1 cellular context compared by ENCODE assay signal in genomic region chr19:57527136-57527881, GRCh38.
TF ChIP-seq lines count a peak whose summit lies in the region.

Gene ZNF549 (plus strand): TSS chr19:57527356. CDS start chr19:57527574, 218 bp downstream.

TF ChIP-seq in K562, 482 proteins besides CTCF, POLR2A, EP300 and RAD21 (continued from another document and continues in another):
- TF ChIP-seq AFF1 (IDR thresholded peaks at IDR 0.05; ENCODE audit: low read depth in 1 of 2, partially characterized antibody in 2 of 2) (no peak), CCNT2 (IDR thresholded peaks at IDR 0.05; ENCODE audit: borderline replicate concordance, extremely low read depth, insufficient read length, low read depth, low read length) (no peak), EWSR1 (IDR thresholded peaks at IDR 0.05; ENCODE audit: borderline replicate concordance, low read depth, partially characterized antibody) (no peak), E2F5 (CRISPR knock-in tag; IDR thresholded peaks at IDR 0.05) (no peak), CTBP1 (IDR thresholded peaks at IDR 0.05; ENCODE audit: borderline replicate concordance) (no peak), SP1 (CRISPR knock-in tag; IDR thresholded peaks at IDR 0.05) (no peak), RCOR1 (IDR thresholded peaks at IDR 0.05; ENCODE audit: borderline replicate concordance in 1 of 2, low read depth in 2 of 2, low read length in 2 of 2) (no peak), SIX5 (IDR thresholded peaks at IDR 0.05; ENCODE audit: borderline replicate concordance in 1 of 2, insufficient read depth in 1 of 2, low read depth in 1 of 2, low read length in 2 of 2) (peak; percentile 5 to 17; a peak in 1 of 4 replicates), ZNF146 (CRISPR knock-in tag; IDR thresholded peaks at IDR 0.05; ENCODE audit: unreplicated experiment) (no peak), ZFX (CRISPR knock-in tag; IDR thresholded peaks at IDR 0.05) (no peak), NR3C1 (CRISPR knock-in tag; IDR thresholded peaks at IDR 0.05) (no peak), ETV5 (CRISPR knock-in tag; IDR thresholded peaks at IDR 0.05; ENCODE audit: low read depth) (no peak), CSDE1 (IDR thresholded peaks at IDR 0.05) (no peak), E2F6 (IDR thresholded peaks at IDR 0.05; ENCODE audit: borderline replicate concordance in 1 of 2, extremely low read depth in 1 of 2, insufficient read depth in 1 of 2, insufficient read length in 1 of 2, low read depth in 1 of 2, low read length in 1 of 2, poor library complexity in 1 of 2, severe bottlenecking in 1 of 2) (peak in 1 of 2 experiments; percentile 75), ZNF717 (CRISPR knock-in tag; IDR thresholded peaks at IDR 0.05) (no peak), ZNF561 (CRISPR knock-in tag; conservative IDR thresholded peaks at IDR 0.05) (no peak), ZNF551 (CRISPR knock-in tag; IDR thresholded peaks at IDR 0.05) (no peak), OTX1 (CRISPR knock-in tag; IDR thresholded peaks at IDR 0.05) (no peak), MTA3 (IDR thresholded peaks at IDR 0.05; ENCODE audit: borderline replicate concordance) (no peak), ZNF668 (CRISPR knock-in tag; IDR thresholded peaks at IDR 0.05) (no peak), TOE1 (IDR thresholded peaks at IDR 0.05; ENCODE audit: borderline replicate concordance) (no peak), TOE1 (CRISPR knock-in tag; IDR thresholded peaks at IDR 0.05; ENCODE audit: borderline replicate concordance, low read depth) (no peak), SOX6 (IDR thresholded peaks at IDR 0.05) (no peak), KAT7 (CRISPR knock-in tag; IDR thresholded peaks at IDR 0.05; ENCODE audit: borderline replicate concordance) (no peak), ZNF699 (CRISPR knock-in tag; IDR thresholded peaks at IDR 0.05; ENCODE audit: insufficient replicate concordance) (no peak), ZNF77 (CRISPR knock-in tag; IDR thresholded peaks at IDR 0.05) (no peak), ZNF707 (CRISPR knock-in tag; conservative IDR thresholded peaks at IDR 0.05) (no peak), ZNF384 (IDR thresholded peaks at IDR 0.05; ENCODE audit: low read depth, low read length) (no peak), NR2C1 (IDR thresholded peaks at IDR 0.05) (no peak), NR2C1 (tag; IDR thresholded peaks at IDR 0.05) (no peak), KLF13 (tag; IDR thresholded peaks at IDR 0.05; ENCODE audit: borderline replicate concordance, low read depth) (no peak), HNRNPL (IDR thresholded peaks at IDR 0.05; ENCODE audit: low read depth, low read length) (no peak), BCL6 (CRISPR knock-in tag; IDR thresholded peaks at IDR 0.05) (no peak)
- TF ChIP-seq, protein P1, sequence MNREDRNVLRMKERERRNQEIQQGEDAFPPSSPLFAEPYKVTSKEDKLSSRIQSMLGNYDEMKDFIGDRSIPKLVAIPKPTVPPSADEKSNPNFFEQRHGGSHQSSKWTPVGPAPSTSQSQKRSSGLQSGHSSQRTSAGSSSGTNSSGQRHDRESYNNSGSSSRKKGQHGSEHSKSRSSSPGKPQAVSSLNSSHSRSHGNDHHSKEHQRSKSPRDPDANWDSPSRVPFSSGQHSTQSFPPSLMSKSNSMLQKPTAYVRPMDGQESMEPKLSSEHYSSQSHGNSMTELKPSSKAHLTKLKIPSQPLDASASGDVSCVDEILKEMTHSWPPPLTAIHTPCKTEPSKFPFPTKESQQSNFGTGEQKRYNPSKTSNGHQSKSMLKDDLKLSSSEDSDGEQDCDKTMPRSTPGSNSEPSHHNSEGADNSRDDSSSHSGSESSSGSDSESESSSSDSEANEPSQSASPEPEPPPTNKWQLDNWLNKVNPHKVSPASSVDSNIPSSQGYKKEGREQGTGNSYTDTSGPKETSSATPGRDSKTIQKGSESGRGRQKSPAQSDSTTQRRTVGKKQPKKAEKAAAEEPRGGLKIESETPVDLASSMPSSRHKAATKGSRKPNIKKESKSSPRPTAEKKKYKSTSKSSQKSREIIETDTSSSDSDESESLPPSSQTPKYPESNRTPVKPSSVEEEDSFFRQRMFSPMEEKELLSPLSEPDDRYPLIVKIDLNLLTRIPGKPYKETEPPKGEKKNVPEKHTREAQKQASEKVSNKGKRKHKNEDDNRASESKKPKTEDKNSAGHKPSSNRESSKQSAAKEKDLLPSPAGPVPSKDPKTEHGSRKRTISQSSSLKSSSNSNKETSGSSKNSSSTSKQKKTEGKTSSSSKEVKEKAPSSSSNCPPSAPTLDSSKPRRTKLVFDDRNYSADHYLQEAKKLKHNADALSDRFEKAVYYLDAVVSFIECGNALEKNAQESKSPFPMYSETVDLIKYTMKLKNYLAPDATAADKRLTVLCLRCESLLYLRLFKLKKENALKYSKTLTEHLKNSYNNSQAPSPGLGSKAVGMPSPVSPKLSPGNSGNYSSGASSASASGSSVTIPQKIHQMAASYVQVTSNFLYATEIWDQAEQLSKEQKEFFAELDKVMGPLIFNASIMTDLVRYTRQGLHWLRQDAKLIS (CRISPR knock-in tag; IDR thresholded peaks at IDR 0.05): no peak
- TF ChIP-seq, protein P2, sequence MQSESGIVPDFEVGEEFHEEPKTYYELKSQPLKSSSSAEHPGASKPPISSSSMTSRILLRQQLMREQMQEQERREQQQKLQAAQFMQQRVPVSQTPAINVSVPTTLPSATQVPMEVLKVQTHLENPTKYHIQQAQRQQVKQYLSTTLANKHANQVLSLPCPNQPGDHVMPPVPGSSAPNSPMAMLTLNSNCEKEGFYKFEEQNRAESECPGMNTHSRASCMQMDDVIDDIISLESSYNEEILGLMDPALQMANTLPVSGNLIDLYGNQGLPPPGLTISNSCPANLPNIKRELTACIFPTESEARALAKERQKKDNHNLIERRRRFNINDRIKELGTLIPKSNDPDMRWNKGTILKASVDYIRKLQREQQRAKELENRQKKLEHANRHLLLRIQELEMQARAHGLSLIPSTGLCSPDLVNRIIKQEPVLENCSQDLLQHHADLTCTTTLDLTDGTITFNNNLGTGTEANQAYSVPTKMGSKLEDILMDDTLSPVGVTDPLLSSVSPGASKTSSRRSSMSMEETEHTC (IDR thresholded peaks at IDR 0.05): no peak
- TF ChIP-seq, protein P3, sequence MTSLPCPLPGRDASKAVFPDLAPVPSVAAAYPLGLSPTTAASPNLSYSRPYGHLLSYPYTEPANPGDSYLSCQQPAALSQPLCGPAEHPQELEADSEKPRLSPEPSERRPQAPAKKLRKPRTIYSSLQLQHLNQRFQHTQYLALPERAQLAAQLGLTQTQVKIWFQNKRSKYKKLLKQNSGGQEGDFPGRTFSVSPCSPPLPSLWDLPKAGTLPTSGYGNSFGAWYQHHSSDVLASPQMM (CRISPR knock-in tag; IDR thresholded peaks at IDR 0.05): no peak
- TF ChIP-seq, protein P4, sequence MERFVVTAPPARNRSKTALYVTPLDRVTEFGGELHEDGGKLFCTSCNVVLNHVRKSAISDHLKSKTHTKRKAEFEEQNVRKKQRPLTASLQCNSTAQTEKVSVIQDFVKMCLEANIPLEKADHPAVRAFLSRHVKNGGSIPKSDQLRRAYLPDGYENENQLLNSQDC (CRISPR knock-in tag; IDR thresholded peaks at IDR 0.05): no peak
- TF ChIP-seq, protein P5, sequence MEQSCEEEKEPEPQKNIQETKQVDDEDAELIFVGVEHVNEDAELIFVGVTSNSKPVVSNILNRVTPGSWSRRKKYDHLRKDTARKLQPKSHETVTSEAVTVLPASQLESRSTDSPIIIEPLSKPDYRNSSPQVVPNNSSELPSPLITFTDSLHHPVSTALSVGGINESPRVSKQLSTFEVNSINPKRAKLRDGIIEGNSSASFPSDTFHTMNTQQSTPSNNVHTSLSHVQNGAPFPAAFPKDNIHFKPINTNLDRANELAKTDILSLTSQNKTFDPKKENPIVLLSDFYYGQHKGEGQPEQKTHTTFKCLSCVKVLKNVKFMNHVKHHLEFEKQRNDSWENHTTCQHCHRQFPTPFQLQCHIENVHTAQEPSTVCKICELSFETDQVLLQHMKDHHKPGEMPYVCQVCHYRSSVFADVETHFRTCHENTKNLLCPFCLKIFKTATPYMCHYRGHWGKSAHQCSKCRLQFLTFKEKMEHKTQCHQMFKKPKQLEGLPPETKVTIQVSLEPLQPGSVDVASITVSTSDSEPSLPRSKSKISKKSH (CRISPR knock-in tag; IDR thresholded peaks at IDR 0.05): no peak
- TF ChIP-seq, protein P6, sequence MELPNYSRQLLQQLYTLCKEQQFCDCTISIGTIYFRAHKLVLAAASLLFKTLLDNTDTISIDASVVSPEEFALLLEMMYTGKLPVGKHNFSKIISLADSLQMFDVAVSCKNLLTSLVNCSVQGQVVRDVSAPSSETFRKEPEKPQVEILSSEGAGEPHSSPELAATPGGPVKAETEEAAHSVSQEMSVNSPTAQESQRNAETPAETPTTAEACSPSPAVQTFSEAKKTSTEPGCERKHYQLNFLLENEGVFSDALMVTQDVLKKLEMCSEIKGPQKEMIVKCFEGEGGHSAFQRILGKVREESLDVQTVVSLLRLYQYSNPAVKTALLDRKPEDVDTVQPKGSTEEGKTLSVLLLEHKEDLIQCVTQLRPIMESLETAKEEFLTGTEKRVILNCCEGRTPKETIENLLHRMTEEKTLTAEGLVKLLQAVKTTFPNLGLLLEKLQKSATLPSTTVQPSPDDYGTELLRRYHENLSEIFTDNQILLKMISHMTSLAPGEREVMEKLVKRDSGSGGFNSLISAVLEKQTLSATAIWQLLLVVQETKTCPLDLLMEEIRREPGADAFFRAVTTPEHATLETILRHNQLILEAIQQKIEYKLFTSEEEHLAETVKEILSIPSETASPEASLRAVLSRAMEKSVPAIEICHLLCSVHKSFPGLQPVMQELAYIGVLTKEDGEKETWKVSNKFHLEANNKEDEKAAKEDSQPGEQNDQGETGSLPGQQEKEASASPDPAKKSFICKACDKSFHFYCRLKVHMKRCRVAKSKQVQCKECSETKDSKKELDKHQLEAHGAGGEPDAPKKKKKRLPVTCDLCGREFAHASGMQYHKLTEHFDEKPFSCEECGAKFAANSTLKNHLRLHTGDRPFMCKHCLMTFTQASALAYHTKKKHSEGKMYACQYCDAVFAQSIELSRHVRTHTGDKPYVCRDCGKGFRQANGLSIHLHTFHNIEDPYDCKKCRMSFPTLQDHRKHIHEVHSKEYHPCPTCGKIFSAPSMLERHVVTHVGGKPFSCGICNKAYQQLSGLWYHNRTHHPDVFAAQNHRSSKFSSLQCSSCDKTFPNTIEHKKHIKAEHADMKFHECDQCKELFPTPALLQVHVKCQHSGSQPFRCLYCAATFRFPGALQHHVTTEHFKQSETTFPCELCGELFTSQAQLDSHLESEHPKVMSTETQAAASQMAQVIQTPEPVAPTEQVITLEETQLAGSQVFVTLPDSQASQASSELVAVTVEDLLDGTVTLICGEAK (IDR thresholded peaks at IDR 0.05): peak; percentile 85
- TF ChIP-seq, protein P6 (CRISPR knock-in tag; IDR thresholded peaks at IDR 0.05): no peak
